ENCODE assay signal across 18 cellular contexts in the genomic region with DNA sequence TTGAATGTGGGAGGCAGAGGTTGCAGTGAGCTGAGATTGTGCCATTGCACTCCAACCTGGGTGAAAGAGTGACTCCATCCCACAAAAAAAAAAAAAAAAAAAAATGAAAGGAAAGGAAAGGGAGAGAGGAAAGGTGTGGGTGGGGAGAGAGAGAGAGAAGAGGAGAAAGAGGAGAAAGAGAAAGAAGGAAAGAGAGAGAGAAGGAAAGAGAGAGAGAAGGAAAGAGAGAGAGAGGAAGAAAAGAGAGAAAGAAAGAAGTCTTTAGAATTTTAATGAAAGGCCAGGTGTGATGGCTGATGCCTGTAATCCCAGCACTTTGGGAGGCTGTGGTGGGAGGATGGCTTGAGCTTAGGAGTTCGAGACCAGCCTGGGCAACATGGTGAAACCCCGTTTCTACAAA. TPM values are rescaled to one million over a fixed set of nuclear protein-coding genes. Genes with fewer than 3 reads are reported as not detected.
DNase-seq lines count a peak whose midpoint lies in the region; ATAC-seq, FAIRE-seq and TF ChIP-seq lines count a peak whose summit lies in the region.
"Had no signal": no experiment of that assay in that cellular context is flagged by ENCODE, and none has a peak within 500 bp of the region (broad histone marks: within the 10 kb centered on the region; RNA-seq: fewer than 3 reads in every experiment).

No MANE protein-coding gene starts in this region.

- TF ChIP-seq RAD21 in K562 (CRISPR knock-in tag; conservative IDR thresholded peaks at IDR 0.05 in 1 of 2, IDR thresholded peaks at IDR 0.05 in 1 of 2): no peak

- no peak overlapping the region for H3K27ac ChIP-seq in HEK293 (ENCODE audit: extremely low read depth, low read depth, low read length)
- no peak overlapping the region for H3K27ac ChIP-seq in K562 (ENCODE audit: extremely low read depth, low read depth, low read length)
- no peak overlapping the region for H3K27ac ChIP-seq in body of pancreas
- H3K27ac ChIP-seq: C4-2B, SJCRH30 had no signal

- FAIRE-seq in K562 (lab: Jason Lieb, UNC): no peak

- TF ChIP-seq POLR2A in K562 (conservative IDR thresholded peaks at IDR 0.05): no peak
- no peak for TF ChIP-seq POLR2A in body of pancreas (IDR thresholded peaks at IDR 0.05)

- H3K9ac ChIP-seq in K562 (ENCODE audit: insufficient read depth in 1 of 2, low read depth in 2 of 2, low read length in 2 of 2): no peak overlapping the region

- TF ChIP-seq EP300 in K562 (IDR thresholded peaks at IDR 0.05; ENCODE audit: low read length): no peak

- POLR2A ChIA-PET in HEK293 (lab: Yijun Ruan, JAX): interaction anchor here (0.7 kb wide), 1 partner anchor 106 kb away, joined by 3 read pairs; no protein-coding TSS in a partner anchor
- POLR2A ChIA-PET in K562 (lab: Yijun Ruan, JAX): no interaction called here

- no peaks in the 10 kb centered on the region for H4K20me1 ChIP-seq in K562 (replicated peaks; ENCODE audit: control insufficient read depth, insufficient read depth, low read length)

- H3K9me3 ChIP-seq in HEK293 (ENCODE audit: control insufficient read depth, insufficient read depth, low read depth, low read length): no peaks in the 10 kb centered on the region
- no peaks in the 10 kb centered on the region for H3K9me3 ChIP-seq in K562 (replicated peaks; ENCODE audit: control insufficient read depth, insufficient read depth, low read depth, low read length)
- no peaks in the 10 kb centered on the region for H3K9me3 ChIP-seq in body of pancreas
- H3K9me3 ChIP-seq: HAP-1, SJCRH30 had no signal

- no peak overlapping the region for H2AFZ ChIP-seq in K562 (ENCODE audit: low read depth, low read length)

- no peaks in the 10 kb centered on the region for H3K9me1 ChIP-seq in K562 (ENCODE audit: control insufficient read depth, insufficient read depth, low read length)

- CTCF ChIA-PET in HEK293 (lab: Yijun Ruan, JAX): interaction anchor here (0.6 to 4.5 kb wide), 9 partner anchors 21 to 601 kb away, joined by 3 to 30 read pairs (median 6); no protein-coding TSS in a partner anchor
- CTCF ChIA-PET in K562 (lab: Yijun Ruan, JAX; ENCODE audit: low intra/inter-chr PET ratio): interaction anchor here (0.6 to 0.8 kb wide), 4 partner anchors 53 to 324 kb away, joined by 3 to 8 read pairs (median 4); no protein-coding TSS in a partner anchor

- no peaks in the 10 kb centered on the region for H3K79me2 ChIP-seq in K562 (ENCODE audit: control insufficient read depth, insufficient read depth, low read length)

- intact Hi-C loops in K562 (cut with micrococcal nuclease) (loop anchor here (5.0 kb wide), 2 partner anchors 160 to 190 kb away; no protein-coding TSS in a partner anchor), sciatic nerve (cut with DNase I) (no loop called here), body of pancreas (cut with DNase I) (no loop called here)

- H3K27me3 ChIP-seq in K562 (ENCODE audit: control insufficient read depth in 2 of 2, insufficient read depth in 2 of 2, low read length in 2 of 2): no peaks in the 10 kb centered on the region
- no peaks in the 10 kb centered on the region for H3K27me3 ChIP-seq in body of pancreas
- H3K27me3 ChIP-seq: SJCRH30 had no signal

- no peak overlapping the region for H3K4me2 ChIP-seq in K562 (ENCODE audit: insufficient read depth, low read length)

- DNase-seq in K562 (ENCODE audit: extremely low read depth in 1 of 4, low spot score in 3 of 4) (no peak), sciatic nerve (ENCODE audit: low spot score) (peak; percentile 9), body of pancreas (no peak), H4 (ENCODE audit: low spot score) (no peak)
- no peak for DNase-seq in activated CD4-positive, alpha-beta T cell treated with anti-CD3 and anti-CD28 coated beads for 1 hour
- DNase-seq in stimulated activated CD4-positive, alpha-beta T cell treated with anti-CD3 and anti-CD28 coated beads, Interleukin-4, amount 100 ng/mL, for 4 hours: no peak
- DNase-seq: AML-193, EL, Karpas-422, NCI-H1417, NCI-H2081 treated with DMSO at 0.1 percent for 48 hours, NCI-H2171 treated with DMSO at 0.1 percent for 48 hours, NCI-H524 treated with DMSO at 0.1 percent for 48 hours, NCI-H82, SJCRH30 had no signal

- in situ Hi-C loops in K562 (cut with MboI): no loop called here

- WGBS in K562 (ENCODE audit: insufficient coverage, low coverage, missing lambda C conversion rate): 71% methylated on average over 2 of the region's 2 CpGs
- WGBS in body of pancreas, 2 donors: 84 to 92% methylated on average over 2 of the region's 2 CpGs

- peaks cover 2% of the 10 kb centered on the region; the same call in 1 of the 2 replicates for H3K4me1 ChIP-seq in HEK293 (ENCODE audit: control insufficient read depth, insufficient read depth, low read length)
- H3K4me1 ChIP-seq in K562 (replicated peaks in 1 of 2; ENCODE audit: control insufficient read depth in 2 of 2, insufficient read depth in 2 of 2, low read length in 2 of 2): peaks cover 14 to 22% of the 10 kb centered on the region in 2 experiments
- H3K4me1 ChIP-seq in body of pancreas: peaks cover 11% of the 10 kb centered on the region

- ATAC-seq in K562 (no peak), sciatic nerve (no peak), body of pancreas (no peak)

- H3K4me3 ChIP-seq in HEK293 (ENCODE audit: low read depth, low read length): no peak overlapping the region
- no peak overlapping the region for H3K4me3 ChIP-seq in K562
- no peak overlapping the region for H3K4me3 ChIP-seq in body of pancreas
- H3K4me3 ChIP-seq: HAP-1, SJCRH30 had no signal

- no peak for TF ChIP-seq CTCF in HEK293 (tag by site-specific recombination; IDR thresholded peaks at IDR 0.05)
- no peak for TF ChIP-seq CTCF in K562 (IDR thresholded peaks at IDR 0.05 in 2 of 3, conservative IDR thresholded peaks at IDR 0.05 in 1 of 3; ENCODE audit: insufficient read depth in 2 of 3, low read depth in 1 of 3, low read length in 3 of 3)
- TF ChIP-seq CTCF in body of pancreas (IDR thresholded peaks at IDR 0.05): no peak

- no peaks in the 10 kb centered on the region for H3K36me3 ChIP-seq in HEK293 (ENCODE audit: control insufficient read depth in 2 of 2, insufficient read depth in 1 of 2, low read length in 2 of 2)
- no peaks in the 10 kb centered on the region for H3K36me3 ChIP-seq in K562 (ENCODE audit: control insufficient read depth, insufficient read depth, low read length)
- H3K36me3 ChIP-seq in body of pancreas (replicated peaks in 1 of 2; ENCODE audit: insufficient read depth in 1 of 2, low read depth in 2 of 2): no peaks in the 10 kb centered on the region
- H3K36me3 ChIP-seq: HAP-1, SJCRH30 had no signal

- no TSS peak for BruUV-seq in K562 (replicated peaks; lab: Mats Ljungman, UMichigan)

TF ChIP-seq in K562, 482 proteins besides CTCF, POLR2A, EP300 and RAD21 (continues in another document):
- TF ChIP-seq ZNF699 (CRISPR knock-in tag; IDR thresholded peaks at IDR 0.05; ENCODE audit: insufficient replicate concordance) (no peak), EWSR1 (IDR thresholded peaks at IDR 0.05; ENCODE audit: borderline replicate concordance, low read depth, partially characterized antibody) (peak; percentile 84), SIN3A (IDR thresholded peaks at IDR 0.05; ENCODE audit: borderline replicate concordance in 2 of 2, control insufficient read depth in 1 of 2, low read depth in 2 of 2, low read length in 2 of 2) (no peak)

RNA-seq across cellular contexts. Expression of gene BCAS4, which starts 7.7 kb away (rescaled TPM):
- total RNA-seq in K562 (2011; cell fraction: chromatin; rRNA removed; ENCODE audit: low replicate concordance): 2.3 and 2.5 TPM in 2 replicates
- total RNA-seq in K562 (2011; cell fraction: nucleolus; rRNA removed): 0.26 and 1.0 TPM in 2 replicates
- total RNA-seq in K562 (2011; cell fraction: nucleoplasm; rRNA removed): 1.8 and 2.7 TPM in 2 replicates
- total RNA-seq in K562 (2014; rRNA removed) (2.3 and 2.9 TPM in 2 replicates), K562 (2014; rRNA removed; fragmentation: Illumina TruSeq; extraction: Trizol) (0.47 and 0.64 TPM in 2 replicates), K562 (2015; rRNA removed; fragmentation: Illumina TruSeq; extraction: Trizol) (0.34 and 0.36 TPM in 2 replicates), K562 (2021) (1.5 and 2.0 TPM in 2 replicates), sciatic nerve (4.8 TPM), body of pancreas (1 to 10 TPM in 1 of 2 donors, under 1 TPM in 1; under 0.01 to 2.3 TPM)
- polyA plus RNA-seq in K562 (2011; rRNA removed) (0.65 and 1.1 TPM in 2 replicates), K562 (2014; fragmentation: Illumina TruSeq; extraction: Trizol) (0.25 and 1.5 TPM in 2 replicates), K562 (2014; fragmentation: Nextera tagmentation; extraction: Ambion mirVana) (under 1 TPM; 0.15 to 0.20 TPM), K562 (2014; rRNA removed) (0.40 and 2.1 TPM in 2 replicates)
- polyA plus RNA-seq in K562 (2011; cell fraction: cytosol; rRNA removed): 1.2 and 2.1 TPM in 2 replicates
- polyA plus RNA-seq in K562 (2011; cell fraction: nucleus; rRNA removed): 0.27 and 0.70 TPM in 2 replicates
- polyA plus RNA-seq in K562 (2012): 0.87 and 1.4 TPM in 2 replicates
- polyA minus RNA-seq in K562 (2011; rRNA and poly(A)+ RNA removed): 0.06 and 0.63 TPM in 2 replicates
- polyA minus RNA-seq in K562 (2011; cell fraction: cytosol; rRNA and poly(A)+ RNA removed): not detected in 2 replicates
- 0.22 and 1.2 TPM in 2 replicates for polyA minus RNA-seq in K562 (2011; cell fraction: nucleus; rRNA and poly(A)+ RNA removed)
- total RNA-seq in H4 (2014; rRNA removed; shearing (Covaris generic)): 7.5 and 11.1 TPM in 2 replicates

RNA-seq across cellular contexts. Expression of gene PARD6B, which starts 55.8 kb away (rescaled TPM):
- total RNA-seq in K562 (2011; cell fraction: chromatin; rRNA removed; ENCODE audit: low replicate concordance): 9.8 and 24.9 TPM in 2 replicates
- 5.3 and 6.2 TPM in 2 replicates for total RNA-seq in K562 (2011; cell fraction: nucleolus; rRNA removed)
- total RNA-seq in K562 (2011; cell fraction: nucleoplasm; rRNA removed): 12.7 and 15.3 TPM in 2 replicates
- total RNA-seq in K562 (2014; rRNA removed) (5.5 and 5.9 TPM in 2 replicates), K562 (2014; rRNA removed; fragmentation: Illumina TruSeq; extraction: Trizol) (10.4 and 12.7 TPM in 2 replicates), K562 (2015; rRNA removed; fragmentation: Illumina TruSeq; extraction: Trizol) (9.0 and 9.8 TPM in 2 replicates), K562 (2021) (12.0 and 12.3 TPM in 2 replicates), sciatic nerve (5.7 TPM), body of pancreas (1 to 10 TPM; 4.6 to 8.6 TPM)
- polyA plus RNA-seq in K562 (2011; rRNA removed) (4.5 and 5.3 TPM in 2 replicates), K562 (2014; fragmentation: Illumina TruSeq; extraction: Trizol) (1.7 and 2.5 TPM in 2 replicates), K562 (2014; fragmentation: Nextera tagmentation; extraction: Ambion mirVana) (1 to 10 TPM; 2.7 to 7.4 TPM), K562 (2014; rRNA removed) (2.5 and 2.6 TPM in 2 replicates)
- 1.5 and 2.7 TPM in 2 replicates for polyA plus RNA-seq in K562 (2011; cell fraction: cytosol; rRNA removed)
- 1.9 and 2.6 TPM in 2 replicates for polyA plus RNA-seq in K562 (2011; cell fraction: nucleus; rRNA removed)
- polyA plus RNA-seq in K562 (2012): 0.96 and 1.2 TPM in 2 replicates
- 10.1 and 10.3 TPM in 2 replicates for polyA minus RNA-seq in K562 (2011; rRNA and poly(A)+ RNA removed)
- polyA minus RNA-seq in K562 (2011; cell fraction: cytosol; rRNA and poly(A)+ RNA removed): 5.6 and 5.7 TPM in 2 replicates
- polyA minus RNA-seq in K562 (2011; cell fraction: nucleus; rRNA and poly(A)+ RNA removed): 2.2 and 3.1 TPM in 2 replicates
- total RNA-seq in H4 (2014; rRNA removed; shearing (Covaris generic)): 1.6 and 3.3 TPM in 2 replicates
